ENCODE assay signal across 9 cellular contexts in the genomic region with DNA sequence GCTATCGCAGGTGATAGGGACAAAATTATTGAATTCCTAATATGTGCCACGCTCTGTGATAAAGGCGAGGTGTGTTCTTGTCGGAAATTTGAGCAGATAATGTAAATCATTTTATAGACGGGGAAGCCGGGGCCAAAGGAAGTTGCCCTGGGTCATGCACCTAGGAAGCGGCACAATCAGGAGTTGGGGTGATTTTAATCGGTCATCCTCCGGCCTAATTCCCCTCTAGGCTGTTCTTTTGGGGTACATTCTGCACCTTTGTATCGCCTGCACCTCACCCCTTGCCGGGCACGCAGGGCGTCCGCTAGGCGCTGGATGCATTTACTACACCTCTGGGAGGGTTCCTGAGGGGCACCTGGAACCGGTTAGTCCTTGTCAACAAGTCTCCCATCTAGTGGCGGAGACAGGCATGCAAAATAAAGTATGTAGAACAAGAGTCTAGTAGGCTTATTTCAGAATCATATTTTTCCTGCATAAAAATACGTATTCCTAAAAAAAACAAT. TPM values are rescaled to one million over a fixed set of nuclear protein-coding genes. Genes with fewer than 3 reads are reported as not detected.
A peak's percentile ranks its signal among the peaks of the same experiment; 100 is the strongest.
DNase-seq lines count a peak whose midpoint lies in the region; ATAC-seq and TF ChIP-seq lines count a peak whose summit lies in the region.
"Had no signal": no experiment of that assay in that cellular context is flagged by ENCODE, and none has a peak within 500 bp of the region (broad histone marks: within the 10 kb centered on the region; RNA-seq: fewer than 3 reads in every experiment).

No MANE protein-coding gene starts in this region.

- peak; percentile 44 for ATAC-seq in GM19438 (IDR thresholded peaks at IDR 0.05; ENCODE audit: low read depth, unreplicated experiment)
- ATAC-seq in gastrocnemius medialis, result peak; percentile 11 to 21

- in situ Hi-C loops in gastrocnemius medialis (cut with MboI; ENCODE audit: low sequenced_read_pairs in 4 of 4), result no loop called here

- POLR2A ChIA-PET in RWPE1 (lab: Yijun Ruan, JAX; ENCODE audit: low non-redundant PET), result no interaction called here

- H3K4me1 ChIP-seq in gastrocnemius medialis, result peaks cover 14 to 16% of the 10 kb centered on the region in 2 donors

- peak overlapping the region; percentile 90 to 94 (median 92) for H3K4me3 ChIP-seq in gastrocnemius medialis

- CTCF ChIA-PET in RWPE1 (lab: Yijun Ruan, JAX), result no interaction called here

- H3K27me3 ChIP-seq in gastrocnemius medialis, result no peaks in the 10 kb centered on the region

- no peak for TF ChIP-seq POLR2A in gastrocnemius medialis (IDR thresholded peaks at IDR 0.05)

- intact Hi-C loops in gastrocnemius medialis (cut with DNase I; ENCODE audit: low total_unique reads), result loop anchor here (2.0 kb wide), 2 partner anchors 30 to 74 kb away; a partner anchor contains a TSS

- H3K36me3 ChIP-seq in gastrocnemius medialis, result peaks cover 0 to 18% of the 10 kb centered on the region in 2 donors

- H3K27ac ChIP-seq in RWPE1 (peak overlapping the region; percentile 72), gastrocnemius medialis (peak overlapping the region; percentile 0 to 92 (median 86))
- H3K27ac ChIP-seq: epithelial cell of prostate had no signal

- DNase-seq in DMS 273 treated with DMSO at 0.1 percent for 48 hours (lab: John Stamatoyannopoulos, UW) (peak; percentile 11), HK-2 (ENCODE audit: unreplicated experiment) (peak; percentile 34), RWPE1 (ENCODE audit: low spot score) (peak; percentile 29), amniotic epithelial cell (ENCODE audit: low read depth) (peak; percentile 24), hepatic stellate cell (ENCODE audit: low spot score) (peak; percentile 47), gastrocnemius medialis (no peak), NCI-H446 treated with DMSO at 0.1 percent for 48 hours (lab: John Stamatoyannopoulos, UW) (no peak)

- H3K9me3 ChIP-seq in gastrocnemius medialis, result no peaks in the 10 kb centered on the region

- TF ChIP-seq CTCF in RWPE1 (conservative IDR thresholded peaks at IDR 0.05; ENCODE audit: low read depth) (no peak), gastrocnemius medialis (IDR thresholded peaks at IDR 0.05 in 4 of 5, conservative IDR thresholded peaks at IDR 0.05 in 1 of 5) (peak in 1 of 5 experiments; percentile 35)

RNA-seq across cellular contexts. Expression of a gene that starts 0.6 kb away (rescaled TPM):
- total RNA-seq in gastrocnemius medialis, result 10 to 100 TPM; 34.0 to 54.2 (median 38.7) TPM

RNA-seq across cellular contexts. Expression of a gene that starts 16.8 kb away (rescaled TPM):
- 1 to 10 TPM in 1 of 4 donors, under 1 TPM in 1, not detected in 2; 0.44 to 2.0 TPM for total RNA-seq in gastrocnemius medialis

RNA-seq across cellular contexts. Expression of a gene that starts 59.6 kb away (rescaled TPM):
- 1 to 10 TPM in 1 of 4 donors, not detected in 3; 2.3 TPM for total RNA-seq in gastrocnemius medialis

Comparison
In these comparisons a context has a peak if more than half of its experiments do, and no peak if none do; other contexts are left out.
1. DNase-seq: peak in DMS 273 treated with DMSO at 0.1 percent for 48 hours (single experiment), HK-2 (single experiment), RWPE1 (single experiment), amniotic epithelial cell (single experiment) and hepatic stellate cell (single experiment); none in gastrocnemius medialis (0 of 2) and NCI-H446 treated with DMSO at 0.1 percent for 48 hours (single experiment).